8 cellular contexts compared by ENCODE assay signal in genomic region chr7:151081170-151082101, GRCh38. TPM values are rescaled to one million over a fixed set of nuclear protein-coding genes. Genes with fewer than 3 reads are reported as not detected.
DNase-seq lines count a peak whose midpoint lies in the region; ATAC-seq and TF ChIP-seq lines count a peak whose summit lies in the region.

No MANE protein-coding gene starts in this region.

- no peaks in the 10 kb centered on the region for H3K27me3 ChIP-seq in parathyroid adenoma (ENCODE audit: control insufficient read depth, insufficient read depth, low read length)

- H3K4me3 Mint-ChIP-seq in activated CD4-positive, alpha-beta T cell treated with anti-CD3 and anti-CD28 coated beads for 36 hours = peak overlapping the region; percentile 94

- peaks cover 7% of the 10 kb centered on the region for H3K27me3 Mint-ChIP-seq in activated CD4-positive, alpha-beta T cell treated with anti-CD3 and anti-CD28 coated beads for 36 hours

- H3K4me1 ChIP-seq in parathyroid adenoma = peaks cover 37% of the 10 kb centered on the region

- H3K9me3 ChIP-seq in SK-N-MC (ENCODE audit: low read depth, low read length) (no peaks in the 10 kb centered on the region), parathyroid adenoma (ENCODE audit: control insufficient read depth, low read length) (no peaks in the 10 kb centered on the region)

- no peak for ATAC-seq in activated CD4-positive, alpha-beta T cell treated with anti-CD3 and anti-CD28 coated beads for 36 hours

- peak overlapping the region; percentile 83 for H3K27ac ChIP-seq in SK-N-MC
- peak overlapping the region; percentile 96 for H3K27ac ChIP-seq in parathyroid adenoma

- POLR2A ChIA-PET in activated CD4-positive, alpha-beta T cell treated with anti-CD3 and anti-CD28 coated beads for 36 hours (lab: Charles Lee) = interaction anchor here (0.6 to 1.0 kb wide), 3 partner anchors 8 to 23 kb away, joined by 3 read pairs; no protein-coding TSS in a partner anchor

- H3K4me2 ChIP-seq in parathyroid adenoma (ENCODE audit: low read length) = peak overlapping the region; percentile 98

- H3K9ac ChIP-seq in SK-N-MC (ENCODE audit: insufficient read length) = peak overlapping the region; percentile 97
- no peak overlapping the region for H3K9ac ChIP-seq in parathyroid adenoma

- CTCF ChIA-PET in activated CD4-positive, alpha-beta T cell treated with anti-CD3 and anti-CD28 coated beads for 36 hours (lab: Charles Lee) = no interaction called here

- H3K36me3 Mint-ChIP-seq in activated CD4-positive, alpha-beta T cell treated with anti-CD3 and anti-CD28 coated beads for 36 hours (ENCODE audit: low read depth) = peaks cover 17% of the 10 kb centered on the region

- TF ChIP-seq CTCF in fibroblast of pulmonary artery (IDR thresholded peaks at IDR 0.05; ENCODE audit: low read length, missing control alignments) = no peak
- TF ChIP-seq CTCF in parathyroid adenoma (IDR thresholded peaks at IDR 0.05) = no peak

- no peak for DNase-seq in activated CD4-positive, alpha-beta T cell treated with anti-CD3 and anti-CD28 coated beads for 36 hours
- no peak for DNase-seq in activated CD4-positive, alpha-beta T cell treated with anti-CD3 and anti-CD28 coated beads, Interleukin-2, amount 50 U/mL, for 4 hours
- no peak for DNase-seq in SK-N-MC (ENCODE audit: low read depth, low spot score)
- no peak for DNase-seq in fibroblast of pulmonary artery (ENCODE audit: low read depth)
- DNase-seq in NCI-H128 (lab: John Stamatoyannopoulos, UW; ENCODE audit: unreplicated experiment) = no peak
- DNase-seq in activated CD4-positive, alpha-beta T cell treated with anti-CD3 and anti-CD28 coated beads for 4 hours = no peak
- DNase-seq in cerebellar nuclear complex (lab: John Stamatoyannopoulos, UW) = no peak

- intact Hi-C loops in activated CD4-positive, alpha-beta T cell treated with anti-CD3 and anti-CD28 coated beads for 36 hours (cut with DNase I, micrococcal nuclease) = loop anchor here (2.0 to 10.0 kb wide), 7 partner anchors 146 to 1367 kb away; partner anchors contain the start of genes ABCF2 (in 1 of the 2), CHPF2 (in 1 of the 2), GIMAP4 (in 1 of the 2) and GIMAP7 (in 1 of the 2)

- peak overlapping the region; percentile 86 for H2AFZ ChIP-seq in parathyroid adenoma

- H3K9me3 Mint-ChIP-seq in activated CD4-positive, alpha-beta T cell treated with anti-CD3 and anti-CD28 coated beads for 36 hours (ENCODE audit: low read depth) = no peaks in the 10 kb centered on the region

- H3K36me3 ChIP-seq in SK-N-MC (ENCODE audit: insufficient read depth, low read length) (no peaks in the 10 kb centered on the region; the same call in 1 of the 2 replicates), parathyroid adenoma (ENCODE audit: control insufficient read depth, insufficient read depth, low read length) (no peaks in the 10 kb centered on the region)

- H3K79me2 ChIP-seq in parathyroid adenoma = peaks cover 10% of the 10 kb centered on the region

- H3K4me3 ChIP-seq in SK-N-MC (peak overlapping the region; percentile 97), fibroblast of pulmonary artery (replicated peaks; ENCODE audit: low read depth, low read length) (peak overlapping the region; percentile 74), parathyroid adenoma (ENCODE audit: low read depth, low read length) (peak overlapping the region; percentile 89)

- peak overlapping the region; percentile 51 for H3K27ac Mint-ChIP-seq in activated CD4-positive, alpha-beta T cell treated with anti-CD3 and anti-CD28 coated beads for 36 hours

- peaks cover 46% of the 10 kb centered on the region for H3K4me1 Mint-ChIP-seq in activated CD4-positive, alpha-beta T cell treated with anti-CD3 and anti-CD28 coated beads for 36 hours

RNA-seq across cellular contexts. Expression of gene FASTK, which starts 0.8 kb away (rescaled TPM):
- 10 to 100 TPM; 56.6 to 56.7 TPM for total RNA-seq in activated CD4-positive, alpha-beta T cell treated with anti-CD3 and anti-CD28 coated beads for 36 hours

RNA-seq across cellular contexts. Expression of gene TMUB1, which starts 1.9 kb away (rescaled TPM):
- 10 to 100 TPM; 54.0 to 67.7 TPM for total RNA-seq in activated CD4-positive, alpha-beta T cell treated with anti-CD3 and anti-CD28 coated beads for 36 hours

RNA-seq across cellular contexts. Expression of gene AGAP3, which starts 4.8 kb away (rescaled TPM):
- total RNA-seq in activated CD4-positive, alpha-beta T cell treated with anti-CD3 and anti-CD28 coated beads for 36 hours = 10 to 100 TPM; 29.4 to 33.2 TPM

RNA-seq across cellular contexts. Expression of gene SLC4A2, which starts 22.0 kb away (rescaled TPM):
- total RNA-seq in activated CD4-positive, alpha-beta T cell treated with anti-CD3 and anti-CD28 coated beads for 36 hours = 10 to 100 TPM; 58.7 to 85.0 TPM

RNA-seq across cellular contexts. Expression of gene CDK5, which starts 23.7 kb away (rescaled TPM):
- total RNA-seq in activated CD4-positive, alpha-beta T cell treated with anti-CD3 and anti-CD28 coated beads for 36 hours = 10 to 100 TPM; 12.5 to 16.7 TPM
